ENCODE assay signal across 18 cellular contexts in genomic region chr7:93678185-93678584, GRCh38.
"Had no signal": no experiment of that assay in that cellular context is flagged by ENCODE, and none has a peak within 500 bp of the region (broad histone marks: within the 10 kb centered on the region; RNA-seq: fewer than 3 reads in every experiment).

No MANE protein-coding gene starts in this region.

- H3K27ac ChIP-seq: HL-60, RWPE1 had no signal

- H3K4me3 ChIP-seq: MG63 had no signal

- H3K27me3 ChIP-seq: MG63 had no signal

- H3K4me2 ChIP-seq: SK-N-SH had no signal

- DNase-seq: Karpas-422, KG1, MG63, NCI-H1092 treated with DMSO at 0.1 percent for 48 hours, NCI-H1436, NCI-H187, NCI-H2029, NCI-H2081 treated with DMSO at 0.1 percent for 48 hours, NCI-H2171, NCI-H226, NCI-H446, NCI-H510A, NCI-H524 treated with DMSO at 0.1 percent for 48 hours, SHP77, SK-N-SH, SW 1271 had no signal

- H3K36me3 ChIP-seq: MG63 had no signal

- H3K9ac ChIP-seq: SK-N-SH had no signal

- H3K9me3 ChIP-seq: MG63, SK-N-SH had no signal
